In the genomic region with DNA sequence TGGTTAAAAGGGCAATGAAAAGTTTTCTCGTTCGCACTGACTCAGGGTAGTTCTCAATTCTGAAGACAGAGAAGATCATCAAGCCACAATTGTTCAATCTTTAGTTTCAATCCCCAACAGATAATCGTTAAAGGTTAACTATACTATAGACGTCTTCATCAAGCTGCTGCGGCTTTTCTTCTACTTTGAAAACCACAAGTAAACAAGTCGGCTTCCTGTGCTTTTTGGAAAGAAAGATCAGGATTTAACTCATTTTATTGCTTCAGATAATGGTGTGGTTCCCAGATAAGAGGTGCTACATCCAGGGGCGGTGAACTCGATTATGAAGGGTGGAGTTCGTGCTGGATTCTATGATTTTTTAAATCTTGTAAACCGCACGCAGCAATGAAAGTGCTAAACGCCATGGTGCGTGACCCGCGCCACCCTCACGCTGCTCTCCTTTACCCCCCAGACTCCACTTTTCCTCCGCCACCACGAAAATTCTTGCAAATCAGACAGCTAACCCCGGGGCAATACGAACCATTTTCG, we compare ENCODE assay signal across 8 cellular contexts. TPM values are rescaled to one million over a fixed set of nuclear protein-coding genes. Genes with fewer than 3 reads are reported as not detected.
DNase-seq lines count a peak whose midpoint lies in the region; ATAC-seq and TF ChIP-seq lines count a peak whose summit lies in the region.

No MANE protein-coding gene starts in this region.

- peak overlapping the region; percentile 81 for H3K4me3 Mint-ChIP-seq in activated CD8-positive, alpha-beta T cell treated with anti-CD3 and anti-CD28 coated beads for 36 hours

- no peak for TF ChIP-seq CTCF in activated CD8-positive, alpha-beta T cell treated with anti-CD3 and anti-CD28 coated beads for 36 hours (IDR thresholded peaks at IDR 0.05)

- CTCF ChIA-PET in activated CD8-positive, alpha-beta T cell treated with anti-CD3 and anti-CD28 coated beads for 36 hours (lab: Charles Lee): no interaction called here

- ATAC-seq in GM21515 (IDR thresholded peaks at IDR 0.05; ENCODE audit: unreplicated experiment) (peak; percentile 43), GM18520 (IDR thresholded peaks at IDR 0.05; ENCODE audit: unreplicated experiment) (no peak)
- ATAC-seq in activated CD8-positive, alpha-beta T cell treated with anti-CD3 and anti-CD28 coated beads for 36 hours: peak; percentile 77

- no peaks in the 10 kb centered on the region for H3K36me3 ChIP-seq in stomach smooth muscle (ENCODE audit: control insufficient read depth in 2 of 2, insufficient read depth in 2 of 2, low read length in 2 of 2)

- no peaks in the 10 kb centered on the region for H3K9me3 Mint-ChIP-seq in activated CD8-positive, alpha-beta T cell treated with anti-CD3 and anti-CD28 coated beads for 36 hours

- H3K27me3 ChIP-seq in stomach smooth muscle (ENCODE audit: control insufficient read depth in 1 of 2, insufficient read depth in 2 of 2, low read length in 2 of 2): peaks cover 17 to 34% of the 10 kb centered on the region in 2 donors

- H3K27ac Mint-ChIP-seq in activated CD8-positive, alpha-beta T cell treated with anti-CD3 and anti-CD28 coated beads for 36 hours: peak overlapping the region; percentile 94

- peaks cover 36% of the 10 kb centered on the region for H3K27me3 Mint-ChIP-seq in activated CD8-positive, alpha-beta T cell treated with anti-CD3 and anti-CD28 coated beads for 36 hours

- DNase-seq in NCI-H1092 (lab: John Stamatoyannopoulos, UW): peak; percentile 39
- DNase-seq in NCI-H1092 treated with DMSO at 0.1 percent for 48 hours (lab: John Stamatoyannopoulos, UW): no peak
- DNase-seq in HuH-7 (ENCODE audit: low spot score): peak; percentile 80
- peak; percentile 77 for DNase-seq in activated CD8-positive, alpha-beta T cell treated with anti-CD3 and anti-CD28 coated beads for 36 hours
- peak; percentile 63 for DNase-seq in iPS-NIHi7 (ENCODE audit: extremely low spot score)

- POLR2A ChIA-PET in activated CD8-positive, alpha-beta T cell treated with anti-CD3 and anti-CD28 coated beads for 36 hours (lab: Charles Lee): interaction anchor here (2.1 kb wide), 1 partner anchor 115 kb away, joined by 5 read pairs; no protein-coding TSS in a partner anchor

- peaks cover 14% of the 10 kb centered on the region for H3K4me1 ChIP-seq in stomach smooth muscle (ENCODE audit: control insufficient read depth, insufficient read depth, low read length)

- peaks cover 31% of the 10 kb centered on the region for H3K4me1 Mint-ChIP-seq in activated CD8-positive, alpha-beta T cell treated with anti-CD3 and anti-CD28 coated beads for 36 hours (ENCODE audit: low read depth)

- intact Hi-C loops in activated CD8-positive, alpha-beta T cell treated with anti-CD3 and anti-CD28 coated beads for 36 hours (cut with micrococcal nuclease): no loop called here

- H3K27ac ChIP-seq in stomach smooth muscle (ENCODE audit: low read length): peak overlapping the region; percentile 18

- no peaks in the 10 kb centered on the region for H3K9me3 ChIP-seq in stomach smooth muscle (ENCODE audit: control insufficient read depth in 2 of 2, low read length in 2 of 2)

- peak overlapping the region; percentile 74 to 81 for H3K4me3 ChIP-seq in stomach smooth muscle (ENCODE audit: low read length in 2 of 2)

- H3K36me3 Mint-ChIP-seq in activated CD8-positive, alpha-beta T cell treated with anti-CD3 and anti-CD28 coated beads for 36 hours (ENCODE audit: low read depth): peaks cover 30% of the 10 kb centered on the region

- peak overlapping the region; percentile 14 to 47 for H3K9ac ChIP-seq in stomach smooth muscle (ENCODE audit: low read length in 2 of 2)

RNA-seq across cellular contexts. Expression of a gene that starts 0.5 kb away (rescaled TPM):
- 10 to 100 TPM; 88.5 to 91.7 TPM for total RNA-seq in activated CD8-positive, alpha-beta T cell treated with anti-CD3 and anti-CD28 coated beads for 36 hours
